Comparison of ENCODE assay signal across 10 cellular contexts in the genomic region with DNA sequence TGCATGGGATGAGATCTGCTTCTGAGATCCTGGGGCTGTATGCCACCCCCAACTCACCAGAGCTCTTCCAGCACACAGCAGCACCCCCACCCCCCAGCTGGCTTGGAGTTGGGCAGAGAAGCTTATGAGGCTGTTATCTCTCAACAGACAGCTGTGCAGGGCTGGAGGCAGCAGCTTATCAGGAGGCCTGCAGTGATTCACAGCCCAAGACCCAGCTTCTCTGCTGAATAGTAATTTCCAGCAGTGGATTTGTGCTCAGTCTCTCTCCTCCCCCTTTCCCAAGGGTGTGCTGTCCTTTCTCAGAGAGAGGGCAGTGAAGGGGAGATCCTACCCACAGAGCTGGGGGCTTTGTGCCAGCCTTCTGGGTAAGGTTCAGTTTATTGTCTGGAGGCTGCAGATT. TPM values are rescaled to one million over a fixed set of nuclear protein-coding genes. Genes with fewer than 3 reads are reported as not detected.
DNase-seq lines count a peak whose midpoint lies in the region; ATAC-seq and TF ChIP-seq lines count a peak whose summit lies in the region.
"Had no signal": no experiment of that assay in that cellular context is flagged by ENCODE, and none has a peak within 500 bp of the region (broad histone marks: within the 10 kb centered on the region; RNA-seq: fewer than 3 reads in every experiment).

No MANE protein-coding gene starts in this region.

- H3K4me1 ChIP-seq in gastroesophageal sphincter, result peaks cover 0 to 60% (median 25%) of the 10 kb centered on the region in 3 donors

- POLR2A ChIA-PET in activated CD4-positive, alpha-beta memory T cell treated with anti-CD3 and anti-CD28 coated beads, Interleukin-2, amount 10 ng/mL, durations not matched to agents 7 days and 5 days (lab: Charles Lee), result interaction anchor here (1.3 to 2.2 kb wide), 6 partner anchors 8 to 167 kb away, joined by 3 to 6 read pairs (median 4); partner anchors contain the start of genes FAM219B and SCAMP5

- ATAC-seq in gastroesophageal sphincter (no peak), HG03342 (IDR thresholded peaks at IDR 0.05; ENCODE audit: unreplicated experiment) (no peak)

- TF ChIP-seq CTCF in dorsolateral prefrontal cortex (IDR thresholded peaks at IDR 0.05 in 54 of 56, conservative IDR thresholded peaks at IDR 0.05 in 2 of 56; ENCODE audit: low read depth in 1 of 56, partially characterized antibody in 56 of 56) (no peak), nephron (IDR thresholded peaks at IDR 0.05; ENCODE audit: unreplicated experiment in 3 of 3) (no peak), gastroesophageal sphincter (IDR thresholded peaks at IDR 0.05) (no peak)

- peak overlapping the region; percentile 75 to 90 (median 76) for H3K27ac Mint-ChIP-seq in nephron
- no peak overlapping the region for H3K27ac Mint-ChIP-seq in activated CD4-positive, alpha-beta memory T cell treated with anti-CD3 and anti-CD28 coated beads, Interleukin-2, amount 10 ng/mL, durations not matched to agents 7 days and 5 days

- no peaks in the 10 kb centered on the region for H3K9me3 Mint-ChIP-seq in nephron
- H3K9me3 Mint-ChIP-seq in activated CD4-positive, alpha-beta memory T cell treated with anti-CD3 and anti-CD28 coated beads, Interleukin-2, amount 10 ng/mL, durations not matched to agents 7 days and 5 days, result no peaks in the 10 kb centered on the region

- CTCF ChIA-PET in activated CD4-positive, alpha-beta memory T cell treated with anti-CD3 and anti-CD28 coated beads, Interleukin-2, amount 10 ng/mL, durations not matched to agents 7 days and 5 days (lab: Charles Lee), result interaction anchor here (0.9 to 2.0 kb wide), 7 partner anchors 10 to 323 kb away, joined by 3 to 7 read pairs (median 3); no protein-coding TSS in a partner anchor

- DNase-seq in DMS 273 treated with DMSO at 0.1 percent for 48 hours (lab: John Stamatoyannopoulos, UW) (peak; percentile 48), NCI-H82 (lab: John Stamatoyannopoulos, UW) (peak; percentile 88), dorsolateral prefrontal cortex (no peak)
- no peak for DNase-seq in activated CD8-positive, alpha-beta memory T cell treated with anti-CD3 and anti-CD28 coated beads, Interleukin-2, amount 50 U/mL, for 4 hours
- no peak for DNase-seq in activated CD4-positive, alpha-beta memory T cell treated with anti-CD3 and anti-CD28 coated beads, Interleukin-2, amount 10 ng/mL, durations not matched to agents 7 days and 5 days
- DNase-seq: stimulated activated CD4-positive, alpha-beta T cell treated with anti-CD3 and anti-CD28 coated beads, Interleukin-15, amount 100 ng/mL, for 24 hours had no signal

- H3K4me3 Mint-ChIP-seq in nephron, result peak overlapping the region; percentile 67 to 86 (median 83)
- no peak overlapping the region for H3K4me3 Mint-ChIP-seq in activated CD4-positive, alpha-beta memory T cell treated with anti-CD3 and anti-CD28 coated beads, Interleukin-2, amount 10 ng/mL, durations not matched to agents 7 days and 5 days

- peaks cover 17% of the 10 kb centered on the region for H3K4me1 Mint-ChIP-seq in nephron
- peaks cover 36% of the 10 kb centered on the region for H3K4me1 Mint-ChIP-seq in activated CD4-positive, alpha-beta memory T cell treated with anti-CD3 and anti-CD28 coated beads, Interleukin-2, amount 10 ng/mL, durations not matched to agents 7 days and 5 days

- peaks cover 0 to 20% (median 3%) of the 10 kb centered on the region in 45 donors for H3K27me3 ChIP-seq in dorsolateral prefrontal cortex
- peaks cover 54% of the 10 kb centered on the region for H3K27me3 ChIP-seq in gastroesophageal sphincter

- no peak for TF ChIP-seq POLR2A in gastroesophageal sphincter (IDR thresholded peaks at IDR 0.05)

- H3K9me3 ChIP-seq in gastroesophageal sphincter, result no peaks in the 10 kb centered on the region
- H3K9me3 ChIP-seq: uterus had no signal

- no peaks in the 10 kb centered on the region for H3K36me3 Mint-ChIP-seq in nephron (ENCODE audit: low read depth)
- peaks cover 4% of the 10 kb centered on the region for H3K36me3 Mint-ChIP-seq in activated CD4-positive, alpha-beta memory T cell treated with anti-CD3 and anti-CD28 coated beads, Interleukin-2, amount 10 ng/mL, durations not matched to agents 7 days and 5 days (ENCODE audit: low read depth)

- peaks cover 55% of the 10 kb centered on the region for H3K27me3 Mint-ChIP-seq in nephron (ENCODE audit: low read depth)
- peaks cover 24% of the 10 kb centered on the region for H3K27me3 Mint-ChIP-seq in activated CD4-positive, alpha-beta memory T cell treated with anti-CD3 and anti-CD28 coated beads, Interleukin-2, amount 10 ng/mL, durations not matched to agents 7 days and 5 days

- H3K36me3 ChIP-seq in gastroesophageal sphincter, result no peaks in the 10 kb centered on the region
- H3K36me3 ChIP-seq: uterus had no signal

- H3K27ac ChIP-seq in dorsolateral prefrontal cortex, result peak overlapping the region in 17 of 59 donors; percentile 11 to 77 (median 36)
- no peak overlapping the region for H3K27ac ChIP-seq in gastroesophageal sphincter

- peak overlapping the region in 33 of 59 donors; percentile 10 to 80 (median 69) for H3K4me3 ChIP-seq in dorsolateral prefrontal cortex
- no peak overlapping the region for H3K4me3 ChIP-seq in gastroesophageal sphincter

- TF ChIP-seq EP300 in gastroesophageal sphincter (IDR thresholded peaks at IDR 0.05), result no peak

- intact Hi-C loops in dorsolateral prefrontal cortex (cut with DNase I), result loop anchor here (5.0 to 10.0 kb wide), 6 partner anchors 112 to 582 kb away; partner anchors contain the start of genes ARID3B (in 1 of the 2) and ULK3 (in 1 of the 2)

RNA-seq across cellular contexts. Expression of gene RPP25, which starts 2.1 kb away (rescaled TPM):
- 10 to 100 TPM in 37 of 120 experiments, 1 to 10 TPM in 83; 5.0 to 16.7 (median 8.5) TPM for total RNA-seq in dorsolateral prefrontal cortex
- total RNA-seq in activated CD4-positive, alpha-beta memory T cell treated with anti-CD3 and anti-CD28 coated beads, Interleukin-2, amount 10 ng/mL, durations not matched to agents 7 days and 5 days, result 1 to 10 TPM; 5.0 to 5.1 TPM
- 1 to 10 TPM; 1.6 to 8.0 (median 6.7) TPM for total RNA-seq in gastroesophageal sphincter

RNA-seq across cellular contexts. Expression of gene COX5A, which starts 16.6 kb away (rescaled TPM):
- 100 to 1,000 TPM; 113 to 311 (median 236) TPM for total RNA-seq in dorsolateral prefrontal cortex
- 100 to 1,000 TPM; 273 to 274 TPM for total RNA-seq in activated CD4-positive, alpha-beta memory T cell treated with anti-CD3 and anti-CD28 coated beads, Interleukin-2, amount 10 ng/mL, durations not matched to agents 7 days and 5 days
- total RNA-seq in gastroesophageal sphincter, result 100 to 1,000 TPM in 2 of 4 donors, 10 to 100 TPM in 2; 57.9 to 105 (median 94.5) TPM

RNA-seq across cellular contexts. Expression of gene SCAMP5, which starts 40.8 kb away (rescaled TPM):
- total RNA-seq in dorsolateral prefrontal cortex (100 to 1,000 TPM; 158 to 432 (median 337) TPM), gastroesophageal sphincter (10 to 100 TPM in 1 of 4 donors, 1 to 10 TPM in 3; 2.2 to 10.1 (median 5.6) TPM)
- total RNA-seq in activated CD4-positive, alpha-beta memory T cell treated with anti-CD3 and anti-CD28 coated beads, Interleukin-2, amount 10 ng/mL, durations not matched to agents 7 days and 5 days, result under 1 TPM; 0.60 to 0.81 TPM

RNA-seq across cellular contexts. Expression of gene FAM219B, which starts 47.9 kb away (rescaled TPM):
- total RNA-seq in dorsolateral prefrontal cortex (100 to 1,000 TPM in 83 of 120 experiments, 10 to 100 TPM in 37; 76.8 to 142 (median 107) TPM), gastroesophageal sphincter (10 to 100 TPM; 85.0 to 93.4 (median 88.8) TPM)
- 100 to 1,000 TPM; 103 to 116 TPM for total RNA-seq in activated CD4-positive, alpha-beta memory T cell treated with anti-CD3 and anti-CD28 coated beads, Interleukin-2, amount 10 ng/mL, durations not matched to agents 7 days and 5 days

Comparison
In these comparisons a context has a peak if more than half of its experiments do, and no peak if none do; other contexts are left out.
1. DNase-seq: peak in DMS 273 treated with DMSO at 0.1 percent for 48 hours (single experiment) and NCI-H82 (single experiment); none in dorsolateral prefrontal cortex (0 of 10), activated CD8-positive, alpha-beta memory T cell treated with anti-CD3 and anti-CD28 coated beads, Interleukin-2, amount 50 U/mL, for 4 hours (single experiment) and activated CD4-positive, alpha-beta memory T cell treated with anti-CD3 and anti-CD28 coated beads, Interleukin-2, amount 10 ng/mL, durations not matched to agents 7 days and 5 days (single experiment).
2. H3K4me3 ChIP-seq: peak in dorsolateral prefrontal cortex (33 of 59); none in gastroesophageal sphincter (0 of 2).
3. RNA of gene SCAMP5, which starts 40.8 kb away (total RNA-seq): 158 to 432 TPM in dorsolateral prefrontal cortex; 2.2 to 10.1 TPM in gastroesophageal sphincter and 0.60 to 0.81 TPM in activated CD4-positive, alpha-beta memory T cell treated with anti-CD3 and anti-CD28 coated beads, Interleukin-2, amount 10 ng/mL, durations not matched to agents 7 days and 5 days; every median in the first group is over 10 times any median in the second.